ENCODE assay signal across 1 cellular context in genomic region chr3:127209840-127210653, GRCh38.
TF ChIP-seq lines count a peak whose summit lies in the region.

No MANE protein-coding gene starts in this region.

TF ChIP-seq in SK-N-SH, 30 proteins besides CTCF, POLR2A, EP300 and RAD21 (continued from another document):
- TF ChIP-seq PBX3 (IDR thresholded peaks at IDR 0.05) (no peak), EZH2phosphoT487 (IDR thresholded peaks at IDR 0.05; ENCODE audit: borderline replicate concordance, low read depth) (no peak)
- TF ChIP-seq, protein P1, sequence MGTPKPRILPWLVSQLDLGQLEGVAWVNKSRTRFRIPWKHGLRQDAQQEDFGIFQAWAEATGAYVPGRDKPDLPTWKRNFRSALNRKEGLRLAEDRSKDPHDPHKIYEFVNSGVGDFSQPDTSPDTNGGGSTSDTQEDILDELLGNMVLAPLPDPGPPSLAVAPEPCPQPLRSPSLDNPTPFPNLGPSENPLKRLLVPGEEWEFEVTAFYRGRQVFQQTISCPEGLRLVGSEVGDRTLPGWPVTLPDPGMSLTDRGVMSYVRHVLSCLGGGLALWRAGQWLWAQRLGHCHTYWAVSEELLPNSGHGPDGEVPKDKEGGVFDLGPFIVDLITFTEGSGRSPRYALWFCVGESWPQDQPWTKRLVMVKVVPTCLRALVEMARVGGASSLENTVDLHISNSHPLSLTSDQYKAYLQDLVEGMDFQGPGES (IDR thresholded peaks at IDR 0.05; ENCODE audit: low read depth, low read length): no peak
